In the genomic region with DNA sequence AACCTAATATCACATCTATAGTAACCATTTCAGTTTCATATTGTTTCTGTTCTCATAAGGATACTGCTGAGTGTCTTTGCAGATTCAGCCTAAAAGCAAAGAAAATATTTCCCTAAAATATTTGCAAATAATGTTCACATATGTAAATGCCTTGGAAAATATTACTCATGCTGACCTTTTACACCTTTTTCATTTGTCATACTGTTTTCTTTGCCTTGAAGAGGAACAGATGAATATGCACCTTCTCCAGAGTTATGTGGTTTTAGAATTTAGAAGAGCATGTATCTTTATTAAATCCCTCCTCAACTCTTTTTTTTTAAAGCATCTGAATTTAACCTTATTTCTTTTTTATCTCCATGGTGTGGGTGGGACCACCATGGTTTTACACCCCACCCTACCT, we compare ENCODE assay signal across 18 cellular contexts. TPM values are rescaled to one million over a fixed set of nuclear protein-coding genes. Genes with fewer than 3 reads are reported as not detected.
DNase-seq lines count a peak whose midpoint lies in the region; ATAC-seq and TF ChIP-seq lines count a peak whose summit lies in the region.
"Had no signal": no experiment of that assay in that cellular context is flagged by ENCODE, and none has a peak within 500 bp of the region (broad histone marks: within the 10 kb centered on the region; RNA-seq: fewer than 3 reads in every experiment).

No MANE protein-coding gene starts in this region.

- ATAC-seq in T-cell (replicated peaks in 1 of 4): no peak
- ATAC-seq in stimulated activated effector memory CD8-positive, alpha-beta T cell treated with anti-CD3 and anti-CD28 coated beads, Interleukin-12 subunit alpha, Interleukin-12 subunit beta, amount 100 ng/mL, for 72 hours: no peak
- ATAC-seq: A549, heart right ventricle, lower lobe of right lung, right lobe of liver, upper lobe of right lung had no signal

- no peaks in the 10 kb centered on the region for H3K27me3 Mint-ChIP-seq in activated T-cell treated with anti-CD3 and anti-CD28 coated beads, Interleukin-2, amount 50 U/mL, for 24 hours
- H3K27me3 Mint-ChIP-seq in T-cell (no peaks in the 10 kb centered on the region), glutamatergic neuron (ENCODE audit: unreplicated experiment) (no peaks in the 10 kb centered on the region)

- H3K4me1 Mint-ChIP-seq in activated T-cell treated with anti-CD3 and anti-CD28 coated beads, Interleukin-2, amount 50 U/mL, for 24 hours (ENCODE audit: low read depth): peaks cover 43% of the 10 kb centered on the region
- H3K4me1 Mint-ChIP-seq in T-cell (no peaks in the 10 kb centered on the region), glutamatergic neuron (ENCODE audit: low read depth, unreplicated experiment) (peaks cover 2% of the 10 kb centered on the region)
- peaks cover 6% of the 10 kb centered on the region for H3K4me1 Mint-ChIP-seq in stimulated activated effector memory CD8-positive, alpha-beta T cell treated with anti-CD3 and anti-CD28 coated beads, Interleukin-12 subunit alpha, Interleukin-12 subunit beta, amount 100 ng/mL, for 72 hours

- POLR2A ChIA-PET in T-cell (lab: Charles Lee): no interaction called here

- peak overlapping the region; percentile 46 for H3K4me3 Mint-ChIP-seq in activated T-cell treated with anti-CD3 and anti-CD28 coated beads, Interleukin-2, amount 50 U/mL, for 24 hours
- H3K4me3 Mint-ChIP-seq in T-cell (no peak overlapping the region), glutamatergic neuron (ENCODE audit: unreplicated experiment) (no peak overlapping the region)
- H3K4me3 Mint-ChIP-seq in stimulated activated effector memory CD8-positive, alpha-beta T cell treated with anti-CD3 and anti-CD28 coated beads, Interleukin-12 subunit alpha, Interleukin-12 subunit beta, amount 100 ng/mL, for 72 hours: no peak overlapping the region

- TF ChIP-seq CTCF in glutamatergic neuron (IDR thresholded peaks at IDR 0.05; ENCODE audit: partially characterized antibody, unreplicated experiment): no peak

- no peaks in the 10 kb centered on the region for H3K9me3 Mint-ChIP-seq in activated T-cell treated with anti-CD3 and anti-CD28 coated beads, Interleukin-2, amount 50 U/mL, for 24 hours
- no peaks in the 10 kb centered on the region for H3K9me3 Mint-ChIP-seq in T-cell
- H3K9me3 Mint-ChIP-seq in stimulated activated effector memory CD8-positive, alpha-beta T cell treated with anti-CD3 and anti-CD28 coated beads, Interleukin-12 subunit alpha, Interleukin-12 subunit beta, amount 100 ng/mL, for 72 hours: no peaks in the 10 kb centered on the region
- no peaks in the 10 kb centered on the region for H3K9me3 Mint-ChIP-seq in glutamatergic neuron (ENCODE audit: unreplicated experiment)

- peaks cover 76% of the 10 kb centered on the region for H3K36me3 Mint-ChIP-seq in activated T-cell treated with anti-CD3 and anti-CD28 coated beads, Interleukin-2, amount 50 U/mL, for 24 hours (ENCODE audit: low read depth)
- H3K36me3 Mint-ChIP-seq in T-cell: peaks cover 34% of the 10 kb centered on the region
- H3K36me3 Mint-ChIP-seq in stimulated activated effector memory CD8-positive, alpha-beta T cell treated with anti-CD3 and anti-CD28 coated beads, Interleukin-12 subunit alpha, Interleukin-12 subunit beta, amount 100 ng/mL, for 72 hours: peaks cover 61% of the 10 kb centered on the region
- no peaks in the 10 kb centered on the region for H3K36me3 Mint-ChIP-seq in glutamatergic neuron (ENCODE audit: unreplicated experiment)

- DNase-seq in activated T-cell treated with anti-CD3 and anti-CD28 coated beads, Interleukin-2, amount 50 U/mL, for 24 hours: no peak
- DNase-seq in activated T-cell treated with anti-CD3 and anti-CD28 coated beads, Interleukin-2, amount 50 U/mL, for 48 hours: no peak
- DNase-seq in T-cell (no peak), dermis blood vessel endothelial cell (peak; percentile 40), NCI-H446 (lab: John Stamatoyannopoulos, UW) (no peak), glutamatergic neuron (no peak), NCI-H1092 treated with DMSO at 0.1 percent for 48 hours (lab: John Stamatoyannopoulos, UW) (no peak)
- DNase-seq in stimulated activated effector memory CD8-positive, alpha-beta T cell treated with anti-CD3 and anti-CD28 coated beads, Interleukin-12 subunit alpha, Interleukin-12 subunit beta, amount 100 ng/mL, for 72 hours (ENCODE audit: low spot score in 2 of 2): no peak
- DNase-seq: activated gamma-delta T cell, brain microvascular endothelial cell, C1 segment of cervical spinal cord, heart right ventricle, lower lobe of right lung, NCI-H2227 treated with DMSO at 0.1 percent for 48 hours, right lobe of liver, stomach, upper lobe of right lung had no signal

- H3K27ac Mint-ChIP-seq in activated T-cell treated with anti-CD3 and anti-CD28 coated beads, Interleukin-2, amount 50 U/mL, for 24 hours: peak overlapping the region; percentile 97
- H3K27ac Mint-ChIP-seq in T-cell (peak overlapping the region; percentile 55 to 73), glutamatergic neuron (ENCODE audit: unreplicated experiment) (no peak overlapping the region)
- peak overlapping the region; percentile 61 for H3K27ac Mint-ChIP-seq in stimulated activated effector memory CD8-positive, alpha-beta T cell treated with anti-CD3 and anti-CD28 coated beads, Interleukin-12 subunit alpha, Interleukin-12 subunit beta, amount 100 ng/mL, for 72 hours

- CTCF ChIA-PET in T-cell (lab: Charles Lee): no interaction called here

RNA-seq across cellular contexts. Expression of a gene that starts 32.5 kb away (rescaled TPM):
- 10 to 100 TPM; 25.6 to 39.4 (median 30.1) TPM for total RNA-seq in T-cell
- 15.1 and 17.7 TPM in 2 replicates for total RNA-seq in dermis blood vessel endothelial cell
- 51.2 TPM for total RNA-seq in glutamatergic neuron (ENCODE audit: unreplicated experiment)

RNA-seq across cellular contexts. Expression of a gene that starts 32.6 kb away (rescaled TPM):
- total RNA-seq in T-cell: 10 to 100 TPM in 4 of 5 donors, 1 to 10 TPM in 1; 9.4 to 14.2 (median 12.2) TPM
- total RNA-seq in dermis blood vessel endothelial cell: 14.0 and 14.3 TPM in 2 replicates
- 16.1 TPM for total RNA-seq in glutamatergic neuron (ENCODE audit: unreplicated experiment)
